In the genomic region with DNA sequence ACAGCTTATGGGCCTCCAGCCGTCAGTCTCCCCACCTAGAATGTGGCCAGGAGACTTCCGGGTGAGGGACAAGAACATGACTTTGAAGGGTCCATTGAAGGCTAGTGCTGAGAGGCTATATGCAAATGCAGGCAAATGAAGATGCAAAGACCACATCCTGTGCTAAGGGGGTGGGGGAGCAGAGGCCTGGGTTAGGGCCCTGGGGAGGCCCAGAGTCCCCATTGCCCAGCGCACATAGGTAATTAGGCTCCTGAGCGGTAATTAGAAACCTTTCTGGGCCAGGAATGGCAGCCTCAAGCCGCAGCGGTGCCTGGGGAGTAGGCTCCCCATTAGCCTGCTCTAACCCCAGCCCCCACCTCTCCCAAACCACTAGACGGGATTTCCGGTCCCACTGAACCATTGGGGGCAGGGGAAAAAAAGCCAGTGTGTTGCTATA, we compare ENCODE assay signal across 7 cellular contexts. TPM values are rescaled to one million over a fixed set of nuclear protein-coding genes. Genes with fewer than 3 reads are reported as not detected.
DNase-seq lines count a peak whose midpoint lies in the region; ATAC-seq and TF ChIP-seq lines count a peak whose summit lies in the region.

No MANE protein-coding gene starts in this region.

- H3K27ac ChIP-seq in VCaP = peak overlapping the region; percentile 52

- H3K36me3 Mint-ChIP-seq in immature natural killer cell = peaks cover 0 to 19% (median 11%) of the 10 kb centered on the region in 3 donors

- H3K4me1 Mint-ChIP-seq in immature natural killer cell = peaks cover 96 to 99% of the 10 kb centered on the region in 2 donors

- H3K9me3 Mint-ChIP-seq in immature natural killer cell = no peaks in the 10 kb centered on the region

- DNase-seq in immature natural killer cell (peak; percentile 81 to 82 (median 82)), RKO (ENCODE audit: low spot score) (no peak), hepatic stellate cell (ENCODE audit: low spot score) (no peak)

- ATAC-seq in GM19025 (IDR thresholded peaks at IDR 0.05; ENCODE audit: low read depth, unreplicated experiment) (peak; percentile 26), HG02852 (IDR thresholded peaks at IDR 0.05; ENCODE audit: unreplicated experiment) (peak; percentile 26), GM19395 (IDR thresholded peaks at IDR 0.05; ENCODE audit: unreplicated experiment) (no peak)

- peak overlapping the region; percentile 88 to 99 (median 97) for H3K4me3 Mint-ChIP-seq in immature natural killer cell

- peaks cover 19 to 46% (median 31%) of the 10 kb centered on the region in 3 donors for H3K27me3 Mint-ChIP-seq in immature natural killer cell (ENCODE audit: low read depth in 3 of 3)

- no peak for TF ChIP-seq CTCF in VCaP (conservative IDR thresholded peaks at IDR 0.05)

- peak overlapping the region; percentile 92 to 100 (median 100) for H3K27ac Mint-ChIP-seq in immature natural killer cell

RNA-seq across cellular contexts. Expression of a gene that starts 6.9 kb away (rescaled TPM):
- 100 to 1,000 TPM in 1 of 3 donors, 10 to 100 TPM in 2; 94.0 to 180 (median 95.9) TPM for polyA plus RNA-seq in immature natural killer cell

RNA-seq across cellular contexts. Expression of a gene that starts 23.9 kb away (rescaled TPM):
- polyA plus RNA-seq in immature natural killer cell = not detected

RNA-seq across cellular contexts. Expression of a gene that starts 37.7 kb away (rescaled TPM):
- polyA plus RNA-seq in immature natural killer cell = not detected

RNA-seq across cellular contexts. Expression of a gene that starts 40.1 kb away (rescaled TPM):
- not detected for polyA plus RNA-seq in immature natural killer cell

RNA-seq across cellular contexts. Expression of a gene that starts 54.2 kb away (rescaled TPM):
- polyA plus RNA-seq in immature natural killer cell = 10 to 100 TPM; 26.0 to 48.4 (median 32.0) TPM

Comparison
In these comparisons a context has a peak if more than half of its experiments do, and no peak if none do; other contexts are left out.
1. DNase-seq: peak in immature natural killer cell (3 of 3); none in RKO (single experiment) and hepatic stellate cell (single experiment).